13 cellular contexts compared by ENCODE assay signal in the genomic region with DNA sequence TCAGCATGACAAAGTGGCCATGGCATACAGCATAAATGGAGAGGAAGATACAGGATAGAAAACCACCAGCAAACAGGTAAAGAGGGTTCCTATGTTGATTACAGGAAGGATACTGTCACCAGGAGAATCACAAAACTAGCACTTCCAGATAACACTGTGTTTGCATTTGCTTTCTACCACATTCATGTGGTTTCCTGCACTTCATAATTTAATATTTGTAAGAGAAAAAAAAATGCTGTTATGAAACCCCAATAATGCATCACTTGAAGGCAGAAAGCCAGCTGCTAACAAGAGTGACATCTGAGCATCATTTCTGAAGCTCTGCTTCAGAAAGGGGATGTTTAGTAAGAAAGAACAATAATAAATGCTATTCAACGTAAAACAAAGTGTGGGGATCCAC.
DNase-seq lines count a peak whose midpoint lies in the region; ATAC-seq and TF ChIP-seq lines count a peak whose summit lies in the region.
"Had no signal": no experiment of that assay in that cellular context is flagged by ENCODE, and none has a peak within 500 bp of the region (broad histone marks: within the 10 kb centered on the region; RNA-seq: fewer than 3 reads in every experiment).

No MANE protein-coding gene starts in this region.

- H3T11ph ChIP-seq in H9 (ENCODE audit: low read length), result no peak overlapping the region

- no peaks in the 10 kb centered on the region for H3K79me2 ChIP-seq in H9 (ENCODE audit: insufficient read depth, low read length)

- no peak overlapping the region for H4K8ac ChIP-seq in H9 (replicated peaks; ENCODE audit: insufficient read length, low read depth, low read length)

- peak overlapping the region; percentile 81 for H3K27ac Mint-ChIP-seq in activated naive CD4-positive, alpha-beta T cell treated with anti-CD3 and anti-CD28 coated beads, Interleukin-2, amount 10 ng/mL, durations not matched to agents 7 days and 5 days
- H3K27ac Mint-ChIP-seq in activated naive CD8-positive, alpha-beta T cell treated with anti-CD3 and anti-CD28 coated beads, Interleukin-2, amount 10 ng/mL, durations not matched to agents 7 days and 5 days, result peak overlapping the region; percentile 66
- no peak overlapping the region for H3K27ac Mint-ChIP-seq in stimulated activated naive CD8-positive, alpha-beta T cell treated with anti-CD3 and anti-CD28 coated beads, Interleukin-15, amount 100 ng/mL, for 72 hours
- no peak overlapping the region for H3K27ac Mint-ChIP-seq in H9

- peaks cover 41% of the 10 kb centered on the region for H3K36me3 Mint-ChIP-seq in activated naive CD4-positive, alpha-beta T cell treated with anti-CD3 and anti-CD28 coated beads, Interleukin-2, amount 10 ng/mL, durations not matched to agents 7 days and 5 days
- H3K36me3 Mint-ChIP-seq in activated naive CD8-positive, alpha-beta T cell treated with anti-CD3 and anti-CD28 coated beads, Interleukin-2, amount 10 ng/mL, durations not matched to agents 7 days and 5 days, result peaks cover 13% of the 10 kb centered on the region
- H3K36me3 Mint-ChIP-seq in H9 (ENCODE audit: insufficient read depth in 1 of 3, low read depth in 3 of 3), result no peaks in the 10 kb centered on the region

- H3K18ac ChIP-seq in H9 (ENCODE audit: insufficient read length, low read depth, low read length), result no peak overlapping the region

- H4K20me1 ChIP-seq in H9 (ENCODE audit: control insufficient read depth, insufficient read depth, insufficient read length), result no peaks in the 10 kb centered on the region

- H3K4me1 Mint-ChIP-seq in activated naive CD4-positive, alpha-beta T cell treated with anti-CD3 and anti-CD28 coated beads, Interleukin-2, amount 10 ng/mL, durations not matched to agents 7 days and 5 days, result peaks cover 76% of the 10 kb centered on the region
- H3K4me1 Mint-ChIP-seq in activated naive CD8-positive, alpha-beta T cell treated with anti-CD3 and anti-CD28 coated beads, Interleukin-2, amount 10 ng/mL, durations not matched to agents 7 days and 5 days, result peaks cover 56% of the 10 kb centered on the region
- peaks cover 83% of the 10 kb centered on the region for H3K4me1 Mint-ChIP-seq in stimulated activated naive CD8-positive, alpha-beta T cell treated with anti-CD3 and anti-CD28 coated beads, Interleukin-15, amount 100 ng/mL, for 72 hours
- H3K4me1 Mint-ChIP-seq in H9, result peaks cover 7 to 8% of the 10 kb centered on the region in 2 experiments

- WGBS in H9 (ENCODE audit: extremely low coverage, insufficient read length, low lambda C conversion rate), result no CpG with 5 or more reads among the region's 1 CpG

- H3K27ac ChIP-seq in H9 (ENCODE audit: insufficient read length, low read depth, low read length), result no peak overlapping the region

- H3K79me1 ChIP-seq in H9 (ENCODE audit: insufficient read depth, low read depth, low read length, poor library complexity, severe bottlenecking), result no peaks in the 10 kb centered on the region

- no peak overlapping the region for H2BK15ac ChIP-seq in H9 (ENCODE audit: low read depth, low read length)

- H2AK5ac ChIP-seq in H9 (ENCODE audit: insufficient read length, low read length), result no peak overlapping the region

- CTCF ChIA-PET in activated naive CD4-positive, alpha-beta T cell treated with anti-CD3 and anti-CD28 coated beads, Interleukin-2, amount 10 ng/mL, durations not matched to agents 7 days and 5 days (lab: Charles Lee), result no interaction called here

- peak; percentile 40 for ATAC-seq in HG03460 (IDR thresholded peaks at IDR 0.05; ENCODE audit: unreplicated experiment)
- no peak for ATAC-seq in activated naive CD8-positive, alpha-beta T cell treated with anti-CD3 and anti-CD28 coated beads, Interleukin-2, amount 10 ng/mL, durations not matched to agents 7 days and 5 days (ENCODE audit: low read depth)
- ATAC-seq in stimulated activated naive CD8-positive, alpha-beta T cell treated with anti-CD3 and anti-CD28 coated beads, Interleukin-15, amount 100 ng/mL, for 72 hours, result peak; percentile 53
- ATAC-seq in activated CD4-positive, CD25-positive, alpha-beta regulatory T cell treated with anti-CD3 and anti-CD28 coated beads, Interleukin-2, amount 50 U/mL, for 24 hours, result no peak
- no peak for ATAC-seq in GM21619 (IDR thresholded peaks at IDR 0.05; ENCODE audit: unreplicated experiment)

- H3K14ac ChIP-seq in H9 (ENCODE audit: insufficient read depth, low read length), result no peak overlapping the region

- no peak overlapping the region for H3K4ac ChIP-seq in H9 (ENCODE audit: low read depth, low read length)

- no peaks in the 10 kb centered on the region for H3K23me2 ChIP-seq in H9 (ENCODE audit: insufficient read length, low read depth, low read length, poor library complexity, severe bottlenecking)

- no peak overlapping the region for H3K4me2 ChIP-seq in H9 (ENCODE audit: insufficient read depth, insufficient read length, low read length)

- no peak overlapping the region for H2BK120ac ChIP-seq in H9 (ENCODE audit: low read depth, low read length, poor library complexity, severe bottlenecking)

- no peak overlapping the region for H3K9ac ChIP-seq in H9 (ENCODE audit: extremely low read depth, insufficient read length, low read length)

- TF ChIP-seq CTCF in H9 (conservative IDR thresholded peaks at IDR 0.05), result no peak

- H3K9me3 ChIP-seq in H9 (ENCODE audit: control insufficient read depth, low read depth, low read length), result no peaks in the 10 kb centered on the region

- POLR2A ChIA-PET in activated naive CD8-positive, alpha-beta T cell treated with anti-CD3 and anti-CD28 coated beads, Interleukin-2, amount 10 ng/mL, durations not matched to agents 7 days and 5 days (lab: Charles Lee), result no interaction called here

- H2AFZ ChIP-seq in H9 (ENCODE audit: low read length), result no peak overlapping the region

- no peak overlapping the region for H2BK20ac ChIP-seq in H9 (ENCODE audit: low read depth, low read length, poor library complexity, severe bottlenecking)

- H3K27me3 ChIP-seq in H9 (ENCODE audit: insufficient read depth, low read length), result no peaks in the 10 kb centered on the region

- H2BK12ac ChIP-seq in H9 (ENCODE audit: insufficient read length, low read depth, low read length), result no peak overlapping the region

- H4K5ac ChIP-seq in H9 (ENCODE audit: insufficient read length, low read depth, low read length), result no peak overlapping the region

- H2BK5ac ChIP-seq in H9 (ENCODE audit: insufficient read length, low read length), result no peak overlapping the region

- H3K23ac ChIP-seq in H9 (ENCODE audit: insufficient read length, low read depth, low read length), result no peak overlapping the region

- H3K4me3 Mint-ChIP-seq in activated naive CD4-positive, alpha-beta T cell treated with anti-CD3 and anti-CD28 coated beads, Interleukin-2, amount 10 ng/mL, durations not matched to agents 7 days and 5 days, result no peak overlapping the region
- no peak overlapping the region for H3K4me3 Mint-ChIP-seq in activated naive CD8-positive, alpha-beta T cell treated with anti-CD3 and anti-CD28 coated beads, Interleukin-2, amount 10 ng/mL, durations not matched to agents 7 days and 5 days
- peak overlapping the region; percentile 8 to 48 for H3K4me3 Mint-ChIP-seq in stimulated activated naive CD8-positive, alpha-beta T cell treated with anti-CD3 and anti-CD28 coated beads, Interleukin-15, amount 100 ng/mL, for 72 hours
- no peak overlapping the region for H3K4me3 Mint-ChIP-seq in H9

- H4K91ac ChIP-seq in H9 (ENCODE audit: insufficient read length, low read depth, low read length), result no peak overlapping the region

- H3K27me3 Mint-ChIP-seq in activated naive CD4-positive, alpha-beta T cell treated with anti-CD3 and anti-CD28 coated beads, Interleukin-2, amount 10 ng/mL, durations not matched to agents 7 days and 5 days, result no peaks in the 10 kb centered on the region
- no peaks in the 10 kb centered on the region for H3K27me3 Mint-ChIP-seq in activated naive CD8-positive, alpha-beta T cell treated with anti-CD3 and anti-CD28 coated beads, Interleukin-2, amount 10 ng/mL, durations not matched to agents 7 days and 5 days
- H3K27me3 Mint-ChIP-seq in stimulated activated naive CD8-positive, alpha-beta T cell treated with anti-CD3 and anti-CD28 coated beads, Interleukin-15, amount 100 ng/mL, for 72 hours, result no peaks in the 10 kb centered on the region
- H3K27me3 Mint-ChIP-seq in H9 (ENCODE audit: low read depth), result no peaks in the 10 kb centered on the region; the same call in 1 of the 2 replicates

- H3K9me3 Mint-ChIP-seq in activated naive CD4-positive, alpha-beta T cell treated with anti-CD3 and anti-CD28 coated beads, Interleukin-2, amount 10 ng/mL, durations not matched to agents 7 days and 5 days, result no peaks in the 10 kb centered on the region
- H3K9me3 Mint-ChIP-seq in activated naive CD8-positive, alpha-beta T cell treated with anti-CD3 and anti-CD28 coated beads, Interleukin-2, amount 10 ng/mL, durations not matched to agents 7 days and 5 days, result no peaks in the 10 kb centered on the region
- H3K9me3 Mint-ChIP-seq in stimulated activated naive CD8-positive, alpha-beta T cell treated with anti-CD3 and anti-CD28 coated beads, Interleukin-15, amount 100 ng/mL, for 72 hours, result no peaks in the 10 kb centered on the region
- H3K9me3 Mint-ChIP-seq in H9, result no peaks in the 10 kb centered on the region

- 0 out of 2 replicates have a peak, but pooled peaks cover 1% of the 10 kb centered on the region for H3K4me1 ChIP-seq in H9 (ENCODE audit: insufficient read depth, low read length)

- DNase-seq in activated naive CD4-positive, alpha-beta T cell treated with anti-CD3 and anti-CD28 coated beads, Interleukin-2, amount 10 ng/mL, durations not matched to agents 7 days and 5 days, result no peak
- no peak for DNase-seq in activated naive CD4-positive, alpha-beta T cell treated with anti-CD3 and anti-CD28 coated beads, Interleukin-2, amount 50 U/mL, for 16 hours
- DNase-seq in activated naive CD8-positive, alpha-beta T cell treated with anti-CD3 and anti-CD28 coated beads, Interleukin-2, amount 10 ng/mL, durations not matched to agents 7 days and 5 days, result no peak
- peak in 1 of 2 donors; percentile 23 for DNase-seq in stimulated activated naive CD8-positive, alpha-beta T cell treated with anti-CD3 and anti-CD28 coated beads, Interleukin-15, amount 100 ng/mL, for 72 hours
- no peak for DNase-seq in H9
- DNase-seq: activated CD8-positive, alpha-beta memory T cell treated with anti-CD3 and anti-CD28 coated beads, Interleukin-2, amount 50 U/mL, for 48 hours; foreskin melanocyte; NCI-H187 treated with DMSO at 0.1 percent for 48 hours; NCI-H524 treated with DMSO at 0.1 percent for 48 hours; stimulated activated naive CD4-positive, alpha-beta T cell treated with Interleukin-2 at 50 U/mL for 16 hours had no signal

- no peak overlapping the region for H3K56ac ChIP-seq in H9 (ENCODE audit: insufficient read length, low read depth, low read length)

Comparison
In these comparisons a context has a peak if more than half of its experiments do, and no peak if none do; other contexts are left out.
1. H3K27ac Mint-ChIP-seq: peak in activated naive CD4-positive, alpha-beta T cell treated with anti-CD3 and anti-CD28 coated beads, Interleukin-2, amount 10 ng/mL, durations not matched to agents 7 days and 5 days (single experiment) and activated naive CD8-positive, alpha-beta T cell treated with anti-CD3 and anti-CD28 coated beads, Interleukin-2, amount 10 ng/mL, durations not matched to agents 7 days and 5 days (single experiment); none in stimulated activated naive CD8-positive, alpha-beta T cell treated with anti-CD3 and anti-CD28 coated beads, Interleukin-15, amount 100 ng/mL, for 72 hours (0 of 2) and H9 (0 of 3).
2. H3K4me3 Mint-ChIP-seq: peak in stimulated activated naive CD8-positive, alpha-beta T cell treated with anti-CD3 and anti-CD28 coated beads, Interleukin-15, amount 100 ng/mL, for 72 hours (2 of 2); none in activated naive CD4-positive, alpha-beta T cell treated with anti-CD3 and anti-CD28 coated beads, Interleukin-2, amount 10 ng/mL, durations not matched to agents 7 days and 5 days (single experiment), activated naive CD8-positive, alpha-beta T cell treated with anti-CD3 and anti-CD28 coated beads, Interleukin-2, amount 10 ng/mL, durations not matched to agents 7 days and 5 days (single experiment) and H9 (0 of 2).
3. ATAC-seq: peak in HG03460 (single experiment) and stimulated activated naive CD8-positive, alpha-beta T cell treated with anti-CD3 and anti-CD28 coated beads, Interleukin-15, amount 100 ng/mL, for 72 hours (single experiment); none in activated naive CD8-positive, alpha-beta T cell treated with anti-CD3 and anti-CD28 coated beads, Interleukin-2, amount 10 ng/mL, durations not matched to agents 7 days and 5 days (single experiment), activated CD4-positive, CD25-positive, alpha-beta regulatory T cell treated with anti-CD3 and anti-CD28 coated beads, Interleukin-2, amount 50 U/mL, for 24 hours (0 of 2) and GM21619 (single experiment).